ENCODE assay signal across 8 cellular contexts in genomic region chr10:44960482-44961230, GRCh38. TPM values are rescaled to one million over a fixed set of nuclear protein-coding genes. Genes with fewer than 3 reads are reported as not detected.
A peak's percentile ranks its signal among the peaks of the same experiment; 100 is the strongest.
DNase-seq lines count a peak whose midpoint lies in the region; ATAC-seq and TF ChIP-seq lines count a peak whose summit lies in the region.

No MANE protein-coding gene starts in this region.

- peak overlapping the region; percentile 97 for H3K4me2 ChIP-seq in PC-3 (ENCODE audit: low read length)
- peak overlapping the region; percentile 83 for H3K4me2 ChIP-seq in parathyroid adenoma (ENCODE audit: low read length)

- no peaks in the 10 kb centered on the region for H3K9me2 ChIP-seq in PC-3 (replicated peaks; ENCODE audit: low read length)

- H3K27me3 ChIP-seq in PC-3 (ENCODE audit: low read length) (no peaks in the 10 kb centered on the region), parathyroid adenoma (ENCODE audit: control insufficient read depth, insufficient read depth, low read length) (no peaks in the 10 kb centered on the region)

- H2AFZ ChIP-seq in PC-3 (ENCODE audit: low read length) (no peak overlapping the region), parathyroid adenoma (peak overlapping the region; percentile 97)

- H3K36me3 ChIP-seq in PC-3 (ENCODE audit: low read depth, low read length), result no peaks in the 10 kb centered on the region
- no peaks in the 10 kb centered on the region for H3K36me3 ChIP-seq in parathyroid adenoma (ENCODE audit: control insufficient read depth, insufficient read depth, low read length)

- DNase-seq in GF-D8 (lab: John Stamatoyannopoulos, UW), result peak; percentile 52
- no peak for DNase-seq in PC-3
- no peak for DNase-seq in foreskin fibroblast
- no peak for DNase-seq in COLO829 (ENCODE audit: low spot score)
- no peak for DNase-seq in NK-92 treated with Interleukin-12 subunit alpha and Interleukin-12 subunit beta, amount 100 ng/mL, for 24 hours (lab: John Stamatoyannopoulos, UW)
- no peak for DNase-seq in GOT3 (lab: John Stamatoyannopoulos, UW)
- no peak for DNase-seq in EL

- H3K27ac ChIP-seq in PC-3 (ENCODE audit: low read length), result no peak overlapping the region
- H3K27ac ChIP-seq in parathyroid adenoma, result peak overlapping the region; percentile 74

- no peaks in the 10 kb centered on the region for H3K9me3 ChIP-seq in PC-3 (ENCODE audit: low read length)
- H3K9me3 ChIP-seq in parathyroid adenoma (ENCODE audit: control insufficient read depth, low read length), result no peaks in the 10 kb centered on the region

- TSS peak; percentile 52 for BruUV-seq in PC-3 (replicated peaks; lab: Mats Ljungman, UMichigan)

- no peak for ATAC-seq in PC-3

- POLR2A ChIA-PET in PC-3 (lab: Charles Lee; ENCODE audit: unreplicated experiment), result no interaction called here

- CTCF ChIA-PET in PC-3 (lab: Charles Lee), result interaction anchor here (0.6 kb wide), 1 partner anchor 83 kb away, joined by 4 read pairs; no protein-coding TSS in a partner anchor

- H3K4me3 ChIP-seq in PC-3 (ENCODE audit: low read length) (peak overlapping the region; percentile 80; the same call in 1 of the 2 replicates), foreskin fibroblast (ENCODE audit: low read depth in 1 of 2, low read length in 2 of 2) (peak overlapping the region; percentile 60 to 62), parathyroid adenoma (ENCODE audit: low read depth, low read length) (peak overlapping the region; percentile 65)

- TF ChIP-seq CTCF in PC-3 (conservative IDR thresholded peaks at IDR 0.05; ENCODE audit: low read depth, low read length), result no peak
- no peak for TF ChIP-seq CTCF in foreskin fibroblast (IDR thresholded peaks at IDR 0.05; ENCODE audit: low read depth, low read length)
- no peak for TF ChIP-seq CTCF in parathyroid adenoma (IDR thresholded peaks at IDR 0.05)

- no peaks in the 10 kb centered on the region for H3F3A ChIP-seq in PC-3 (ENCODE audit: low read length, unreplicated experiment)

- no peak overlapping the region for H3K9ac ChIP-seq in PC-3 (ENCODE audit: low read length)
- no peak overlapping the region for H3K9ac ChIP-seq in parathyroid adenoma

- intact Hi-C loops in PC-3 (cut with micrococcal nuclease), result no loop called here

- no peaks in the 10 kb centered on the region for H4K20me1 ChIP-seq in PC-3 (ENCODE audit: low read length)

- H3K4me1 ChIP-seq in PC-3 (ENCODE audit: insufficient read depth, low read length), result peaks cover 19% of the 10 kb centered on the region
- peaks cover 46% of the 10 kb centered on the region for H3K4me1 ChIP-seq in parathyroid adenoma

- H3K79me2 ChIP-seq in PC-3 (ENCODE audit: low read length), result peaks cover 15% of the 10 kb centered on the region
- peaks cover 13% of the 10 kb centered on the region for H3K79me2 ChIP-seq in parathyroid adenoma

RNA-seq across cellular contexts. Expression of gene RASSF4, which starts 1.1 kb away (rescaled TPM):
- total RNA-seq in PC-3 (2014; rRNA removed), result 7.7 and 8.7 TPM in 2 replicates

RNA-seq across cellular contexts. Expression of gene DEPP1, which starts 18.0 kb away (rescaled TPM):
- 8.0 and 9.0 TPM in 2 replicates for total RNA-seq in PC-3 (2014; rRNA removed)

RNA-seq across cellular contexts. Expression of gene ZNF22, which starts 40.1 kb away (rescaled TPM):
- total RNA-seq in PC-3 (2014; rRNA removed), result 17.6 and 24.8 TPM in 2 replicates

RNA-seq across cellular contexts. Expression of gene TMEM72, which starts 49.5 kb away (rescaled TPM):
- not detected in 2 replicates for total RNA-seq in PC-3 (2014; rRNA removed)
